ENCODE assay signal across 1 cellular context in genomic region chr10:43408710-43409384, GRCh38.
TF ChIP-seq lines count a peak whose summit lies in the region.

A gene with protein sequence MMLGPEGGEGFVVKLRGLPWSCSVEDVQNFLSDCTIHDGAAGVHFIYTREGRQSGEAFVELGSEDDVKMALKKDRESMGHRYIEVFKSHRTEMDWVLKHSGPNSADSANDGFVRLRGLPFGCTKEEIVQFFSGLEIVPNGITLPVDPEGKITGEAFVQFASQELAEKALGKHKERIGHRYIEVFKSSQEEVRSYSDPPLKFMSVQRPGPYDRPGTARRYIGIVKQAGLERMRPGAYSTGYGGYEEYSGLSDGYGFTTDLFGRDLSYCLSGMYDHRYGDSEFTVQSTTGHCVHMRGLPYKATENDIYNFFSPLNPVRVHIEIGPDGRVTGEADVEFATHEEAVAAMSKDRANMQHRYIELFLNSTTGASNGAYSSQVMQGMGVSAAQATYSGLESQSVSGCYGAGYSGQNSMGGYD (minus strand): TSS chr10:43409186. CDS start chr10:43387884, 21,302 bp downstream.

TF ChIP-seq in HepG2, 621 proteins besides CTCF, POLR2A, EP300 and RAD21 (continued from another document and continues in another):
- TF ChIP-seq ZC3H13 (CRISPR knock-in tag; IDR thresholded peaks at IDR 0.05) (peak; percentile 58; the same call in 1 of the 2 replicates), ZNF276 (CRISPR knock-in tag; IDR thresholded peaks at IDR 0.05; ENCODE audit: low read depth) (0 out of 2 replicates have a peak, but pooled peaks have one; percentile 79), PHF8 (CRISPR knock-in tag; IDR thresholded peaks at IDR 0.05) (peak; percentile 93), ZNF563 (CRISPR knock-in tag; IDR thresholded peaks at IDR 0.05) (peak; percentile 88), TAF1 (CRISPR knock-in tag; IDR thresholded peaks at IDR 0.05) (peak; percentile 81), FOXK1 (CRISPR knock-in tag; IDR thresholded peaks at IDR 0.05; ENCODE audit: borderline replicate concordance, low read depth) (0 out of 2 replicates have a peak, but pooled peaks have one; percentile 17), SKI (IDR thresholded peaks at IDR 0.05; ENCODE audit: partially characterized antibody) (peak; percentile 74), PRDM15 (CRISPR knock-in tag; IDR thresholded peaks at IDR 0.05) (peak; percentile 65), ZNF430 (CRISPR knock-in tag; IDR thresholded peaks at IDR 0.05) (peak; percentile 80; the same call in 1 of the 2 replicates), ZZZ3 (CRISPR knock-in tag; IDR thresholded peaks at IDR 0.05; ENCODE audit: borderline replicate concordance) (peak; percentile 76), ZBTB26 (CRISPR knock-in tag; IDR thresholded peaks at IDR 0.05; ENCODE audit: borderline replicate concordance) (0 out of 2 replicates have a peak, but pooled peaks have one; percentile 63), HNF4A (CRISPR knock-in tag; IDR thresholded peaks at IDR 0.05) (no peak; the same call in 1 of the 2 replicates), CBX1 (IDR thresholded peaks at IDR 0.05; ENCODE audit: low read depth) (no peak), REPIN1 (CRISPR knock-in tag; IDR thresholded peaks at IDR 0.05; ENCODE audit: borderline replicate concordance, low read depth) (peak; percentile 71; the same call in 1 of the 2 replicates), ZHX2 (IDR thresholded peaks at IDR 0.05; ENCODE audit: low read depth) (peak; percentile 72; the same call in 1 of the 2 replicates), ZHX2 (CRISPR knock-in tag; IDR thresholded peaks at IDR 0.05; ENCODE audit: borderline replicate concordance) (peak; percentile 95; the same call in 1 of the 2 replicates), ZNF550 (CRISPR knock-in tag; IDR thresholded peaks at IDR 0.05; ENCODE audit: borderline replicate concordance) (0 out of 2 replicates have a peak, but pooled peaks have one; percentile 59), ZNF343 (CRISPR knock-in tag; IDR thresholded peaks at IDR 0.05) (peak; percentile 82; the same call in 1 of the 2 replicates), IRF2 (CRISPR knock-in tag; IDR thresholded peaks at IDR 0.05) (peak; percentile 27; the same call in 1 of the 2 replicates), RFX1 (IDR thresholded peaks at IDR 0.05) (peak; percentile 79), KDM1A (CRISPR knock-in tag; IDR thresholded peaks at IDR 0.05) (no peak), ZBTB8A (CRISPR knock-in tag; IDR thresholded peaks at IDR 0.05; ENCODE audit: borderline replicate concordance, low read depth) (0 out of 2 replicates have a peak, but pooled peaks have one; percentile 35), ZNF747 (CRISPR knock-in tag; IDR thresholded peaks at IDR 0.05; ENCODE audit: borderline replicate concordance) (peak; percentile 66; the same call in 1 of the 2 replicates), ZNF792 (CRISPR knock-in tag; IDR thresholded peaks at IDR 0.05) (0 out of 2 replicates have a peak, but pooled peaks have one; percentile 63), ATF7-NPFF (CRISPR knock-in tag; IDR thresholded peaks at IDR 0.05; ENCODE audit: low read depth) (peak; percentile 84), ZFY (CRISPR knock-in tag; IDR thresholded peaks at IDR 0.05) (peak; percentile 97), USF2 (IDR thresholded peaks at IDR 0.05; ENCODE audit: low read depth, low read length) (no peak), USF2 (CRISPR knock-in tag; IDR thresholded peaks at IDR 0.05; ENCODE audit: borderline replicate concordance) (0 out of 2 replicates have a peak, but pooled peaks have one; percentile 23), SRY (CRISPR knock-in tag; IDR thresholded peaks at IDR 0.05) (peak; percentile 87), CCDC6 (CRISPR knock-in tag; IDR thresholded peaks at IDR 0.05) (peak; percentile 78; the same call in 1 of the 2 replicates)
- TF ChIP-seq, protein P1, sequence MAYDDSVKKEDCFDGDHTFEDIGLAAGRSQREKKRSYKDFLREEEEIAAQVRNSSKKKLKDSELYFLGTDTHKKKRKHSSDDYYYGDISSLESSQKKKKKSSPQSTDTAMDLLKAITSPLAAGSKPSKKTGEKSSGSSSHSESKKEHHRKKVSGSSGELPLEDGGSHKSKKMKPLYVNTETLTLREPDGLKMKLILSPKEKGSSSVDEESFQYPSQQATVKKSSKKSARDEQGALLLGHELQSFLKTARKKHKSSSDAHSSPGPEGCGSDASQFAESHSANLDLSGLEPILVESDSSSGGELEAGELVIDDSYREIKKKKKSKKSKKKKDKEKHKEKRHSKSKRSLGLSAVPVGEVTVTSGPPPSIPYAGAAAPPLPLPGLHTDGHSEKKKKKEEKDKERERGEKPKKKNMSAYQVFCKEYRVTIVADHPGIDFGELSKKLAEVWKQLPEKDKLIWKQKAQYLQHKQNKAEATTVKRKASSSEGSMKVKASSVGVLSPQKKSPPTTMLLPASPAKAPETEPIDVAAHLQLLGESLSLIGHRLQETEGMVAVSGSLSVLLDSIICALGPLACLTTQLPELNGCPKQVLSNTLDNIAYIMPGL (CRISPR knock-in tag; IDR thresholded peaks at IDR 0.05; ENCODE audit: borderline replicate concordance in 1 of 2, low read depth in 1 of 2) = 0 out of 4 replicates have a peak, but pooled peaks of 1 of the 2 experiments have one; percentile 38
- TF ChIP-seq, protein P2, sequence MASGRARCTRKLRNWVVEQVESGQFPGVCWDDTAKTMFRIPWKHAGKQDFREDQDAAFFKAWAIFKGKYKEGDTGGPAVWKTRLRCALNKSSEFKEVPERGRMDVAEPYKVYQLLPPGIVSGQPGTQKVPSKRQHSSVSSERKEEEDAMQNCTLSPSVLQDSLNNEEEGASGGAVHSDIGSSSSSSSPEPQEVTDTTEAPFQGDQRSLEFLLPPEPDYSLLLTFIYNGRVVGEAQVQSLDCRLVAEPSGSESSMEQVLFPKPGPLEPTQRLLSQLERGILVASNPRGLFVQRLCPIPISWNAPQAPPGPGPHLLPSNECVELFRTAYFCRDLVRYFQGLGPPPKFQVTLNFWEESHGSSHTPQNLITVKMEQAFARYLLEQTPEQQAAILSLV (CRISPR knock-in tag; IDR thresholded peaks at IDR 0.05; ENCODE audit: borderline replicate concordance) = peak; percentile 84
- TF ChIP-seq, protein P3, sequence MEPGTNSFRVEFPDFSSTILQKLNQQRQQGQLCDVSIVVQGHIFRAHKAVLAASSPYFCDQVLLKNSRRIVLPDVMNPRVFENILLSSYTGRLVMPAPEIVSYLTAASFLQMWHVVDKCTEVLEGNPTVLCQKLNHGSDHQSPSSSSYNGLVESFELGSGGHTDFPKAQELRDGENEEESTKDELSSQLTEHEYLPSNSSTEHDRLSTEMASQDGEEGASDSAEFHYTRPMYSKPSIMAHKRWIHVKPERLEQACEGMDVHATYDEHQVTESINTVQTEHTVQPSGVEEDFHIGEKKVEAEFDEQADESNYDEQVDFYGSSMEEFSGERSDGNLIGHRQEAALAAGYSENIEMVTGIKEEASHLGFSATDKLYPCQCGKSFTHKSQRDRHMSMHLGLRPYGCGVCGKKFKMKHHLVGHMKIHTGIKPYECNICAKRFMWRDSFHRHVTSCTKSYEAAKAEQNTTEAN (CRISPR knock-in tag; conservative IDR thresholded peaks at IDR 0.05) = peak; percentile 77; the same call in 1 of the 2 replicates
